Comparison of ENCODE assay signal across 20 cellular contexts in the genomic region with DNA sequence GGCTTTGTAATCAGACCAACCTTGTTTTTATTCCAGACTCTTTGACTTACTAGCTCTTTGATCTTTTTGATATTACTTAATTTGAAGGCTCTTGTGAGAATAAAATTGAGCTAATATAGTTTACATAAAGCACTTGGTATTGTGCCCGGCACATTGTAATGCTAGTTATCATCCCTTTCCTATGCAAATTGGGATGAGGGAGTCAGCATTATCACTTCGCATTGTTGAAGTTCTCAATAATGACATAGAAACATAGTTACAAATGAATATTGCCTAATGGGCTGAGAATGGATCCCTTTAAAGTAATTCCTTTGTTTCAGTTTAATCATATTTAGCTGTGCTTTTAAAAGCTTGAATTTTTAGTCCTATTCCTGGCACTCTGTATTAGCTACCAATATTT.
"Had no signal": no experiment of that assay in that cellular context is flagged by ENCODE, and none has a peak within 500 bp of the region (broad histone marks: within the 10 kb centered on the region; RNA-seq: fewer than 3 reads in every experiment).

No MANE protein-coding gene starts in this region.

- H3K27ac ChIP-seq: dorsolateral prefrontal cortex, hepatocyte, left ventricle myocardium inferior, lower lobe of right lung, sigmoid colon, testis, tibial nerve had no signal

- H3K4me1 ChIP-seq: left ventricle myocardium inferior, lower lobe of right lung, sigmoid colon, testis, tibial nerve had no signal

- DNase-seq: cortex of kidney; dorsolateral prefrontal cortex; effector CD8-positive, alpha-beta T cell; foreskin melanocyte; head of caudate nucleus; kidney; left cardiac atrium; left ventricle myocardium inferior; lower lobe of right lung; naive B cell; occipital lobe; sigmoid colon; stimulated activated CD4-positive, alpha-beta T cell treated with anti-CD3 and anti-CD28 coated beads, Interleukin-2, amount 100 ng/mL, for 24 hours; stimulated activated CD4-positive, alpha-beta T cell treated with anti-CD3 and anti-CD28 coated beads, Interleukin-4, amount 100 ng/mL, for 4 hours; stimulated activated naive B cell treated with anti-CD40 and anti-IgM and Interleukin-4, amounts not matched to agents 10 μg/mL and 1 μg/mL and 100 μg/mL, for 72 hours; stimulated activated naive CD8-positive, alpha-beta T cell treated with anti-CD3 and anti-CD28 coated beads, Interleukin-15, amount 100 ng/mL, for 72 hours; testis had no signal

- H3K4me3 ChIP-seq: dorsolateral prefrontal cortex, hepatocyte, left ventricle myocardium inferior, lower lobe of right lung, sigmoid colon, skin epidermis, testis, tibial nerve had no signal

- H3K9me3 ChIP-seq: left ventricle myocardium inferior, lower lobe of right lung, sigmoid colon, testis, tibial nerve had no signal

- H3K27me3 ChIP-seq: dorsolateral prefrontal cortex, hepatocyte, sigmoid colon, testis, tibial nerve had no signal

- ATAC-seq: left cardiac atrium; lower lobe of right lung; stimulated activated naive B cell treated with anti-CD40 and anti-IgM and Interleukin-4, amounts not matched to agents 10 μg/mL and 1 μg/mL and 100 μg/mL, for 72 hours; stimulated activated naive CD8-positive, alpha-beta T cell treated with anti-CD3 and anti-CD28 coated beads, Interleukin-15, amount 100 ng/mL, for 72 hours had no signal
